In the genomic region with DNA sequence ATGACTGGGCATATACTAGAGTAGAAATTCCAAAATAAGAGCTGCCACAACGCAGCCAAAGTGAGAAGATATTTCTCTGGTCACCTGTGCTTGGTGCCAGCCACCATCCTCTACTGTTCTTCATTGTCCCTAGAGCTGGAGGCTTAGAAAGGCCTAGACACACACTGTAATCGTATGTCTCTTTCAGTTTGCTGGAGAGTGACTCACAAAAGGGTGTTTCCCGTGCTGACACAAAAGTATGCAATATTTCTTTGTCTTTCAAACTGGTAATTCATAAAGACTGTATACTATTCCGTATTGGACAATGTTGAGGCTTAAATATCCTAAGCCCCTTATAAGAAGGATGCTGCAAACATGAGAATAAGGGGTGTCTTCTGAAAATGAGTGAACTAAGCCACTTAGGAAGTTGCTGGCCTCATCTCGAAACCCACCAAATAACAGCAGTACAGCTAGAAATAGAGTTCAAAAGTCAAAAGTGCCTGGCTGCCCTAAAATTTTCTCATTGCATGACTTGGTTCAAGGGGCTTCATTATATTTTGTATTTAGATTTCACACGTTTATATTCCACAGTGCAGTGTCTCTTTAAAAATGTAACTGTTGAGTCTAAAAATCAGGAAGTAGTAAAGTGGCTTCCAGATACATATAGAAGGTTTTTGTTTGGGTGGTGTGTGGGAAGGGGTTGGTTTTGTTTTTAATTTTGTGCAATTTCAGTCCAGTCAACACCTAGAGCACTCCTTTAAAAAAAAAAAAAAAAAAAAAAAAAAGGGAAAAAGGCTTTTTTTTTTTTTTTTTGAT, we compare ENCODE assay signal across 8 cellular contexts.
A peak's percentile ranks its signal among the peaks of the same experiment; 100 is the strongest.
DNase-seq lines count a peak whose midpoint lies in the region; ATAC-seq, FAIRE-seq and TF ChIP-seq lines count a peak whose summit lies in the region.

No MANE protein-coding gene starts in this region.

- no peaks in the 10 kb centered on the region for H3K27me3 ChIP-seq in brain microvascular endothelial cell (replicated peaks)

- peak; percentile 84 for FAIRE-seq in GM12891 (lab: Jason Lieb, UNC)

- no peak overlapping the region for H3K4me3 ChIP-seq in brain microvascular endothelial cell (ENCODE audit: low read depth, low read length)

- ATAC-seq in GM21447 (IDR thresholded peaks at IDR 0.05; ENCODE audit: unreplicated experiment) (peak; percentile 78), HG03571 (IDR thresholded peaks at IDR 0.05; ENCODE audit: unreplicated experiment) (peak; percentile 75)

- TF ChIP-seq CTCF in brain microvascular endothelial cell (IDR thresholded peaks at IDR 0.05; ENCODE audit: low read depth, low read length, missing control alignments): no peak

- in situ Hi-C loops in brain microvascular endothelial cell (cut with HindIII; ENCODE audit: low pct_ligation_motif_present, low sequenced_read_pairs): no loop called here

- DNase-seq in GM12891 (ENCODE audit: insufficient read length, low spot score) (peak; percentile 8), brain microvascular endothelial cell (peak; percentile 35), KG1 (lab: John Stamatoyannopoulos, UW) (no peak), putamen (ENCODE audit: low spot score) (no peak), NCI-H1048 (lab: John Stamatoyannopoulos, UW) (no peak), NCI-H2171 treated with DMSO at 0.1 percent for 48 hours (lab: John Stamatoyannopoulos, UW) (no peak)

- H3K36me3 ChIP-seq in brain microvascular endothelial cell (replicated peaks): no peaks in the 10 kb centered on the region

- no peak overlapping the region for H3K27ac ChIP-seq in brain microvascular endothelial cell

- no peak for TF ChIP-seq POLR2A in GM12891 (IDR thresholded peaks at IDR 0.05; ENCODE audit: low read depth, low read length)

TF ChIP-seq in GM12891, 5 proteins besides CTCF, POLR2A, EP300 and RAD21:
- no peak for TF ChIP-seq SPI1 (IDR thresholded peaks at IDR 0.05; ENCODE audit: low read depth, low read length)
- TF ChIP-seq POU2F2 (IDR thresholded peaks at IDR 0.05; ENCODE audit: low read depth, low read length): no peak
- no peak for TF ChIP-seq POLR2AphosphoS5 (IDR thresholded peaks at IDR 0.05; ENCODE audit: low read depth, low read length)
- no peak for TF ChIP-seq TAF1 (IDR thresholded peaks at IDR 0.05; ENCODE audit: low read depth, low read length)
- TF ChIP-seq PAX5 (IDR thresholded peaks at IDR 0.05; ENCODE audit: insufficient read depth, low read length, severe bottlenecking): no peak

Comparison
In these comparisons a context has a peak if more than half of its experiments do, and no peak if none do; other contexts are left out.
1. DNase-seq: peak in GM12891 (single experiment) and brain microvascular endothelial cell (single experiment); none in KG1 (single experiment), putamen (single experiment), NCI-H1048 (single experiment) and NCI-H2171 treated with DMSO at 0.1 percent for 48 hours (single experiment).